ENCODE assay signal across 12 cellular contexts in genomic region chr20:38201356-38201755, GRCh38. TPM values are rescaled to one million over a fixed set of nuclear protein-coding genes. Genes with fewer than 3 reads are reported as not detected.
DNase-seq lines count a peak whose midpoint lies in the region; ATAC-seq and TF ChIP-seq lines count a peak whose summit lies in the region.
"Had no signal": no experiment of that assay in that cellular context is flagged by ENCODE, and none has a peak within 500 bp of the region (broad histone marks: within the 10 kb centered on the region; RNA-seq: fewer than 3 reads in every experiment).

No MANE protein-coding gene starts in this region.

- H3K4me1 ChIP-seq in transverse colon, result no peaks in the 10 kb centered on the region

- in situ Hi-C loops in transverse colon (cut with MboI; ENCODE audit: low pct_ligation_motif_present in 1 of 4, low pct_unique_long_range_greater_than_20kb in 1 of 4, low sequenced_read_pairs in 3 of 4), result no loop called here

- no peak overlapping the region for H3K27ac ChIP-seq in coronary artery
- H3K27ac ChIP-seq in transverse colon, result no peak overlapping the region
- H3K27ac ChIP-seq: esophagus squamous epithelium had no signal

- DNase-seq in AG20443 (ENCODE audit: low spot score), result peak; percentile 92
- peak; percentile 55 for DNase-seq in MV-4-11 (lab: John Stamatoyannopoulos, UW)
- DNase-seq in coronary artery (ENCODE audit: low spot score), result peak; percentile 72
- peak; percentile 88 for DNase-seq in mesenteric fat pad (ENCODE audit: low spot score)
- DNase-seq in putamen (ENCODE audit: low spot score), result no peak
- DNase-seq in stimulated activated effector memory CD8-positive, alpha-beta T cell treated with anti-CD3 and anti-CD28 coated beads, Interleukin-12 subunit alpha, Interleukin-12 subunit beta, amount 100 ng/mL, for 72 hours (ENCODE audit: low spot score in 2 of 2), result no peak
- no peak for DNase-seq in transverse colon
- DNase-seq in SHP77 treated with DMSO at 0.1 percent for 48 hours (lab: John Stamatoyannopoulos, UW), result no peak
- DNase-seq: esophagus squamous epithelium; NCI-H1092 treated with DMSO at 0.1 percent for 48 hours; stimulated activated naive CD8-positive, alpha-beta T cell treated with anti-CD3 and anti-CD28 coated beads, Interleukin-15, Interleukin-2, amounts not matched to agents 100 U/mL and 50 U/mL, for 24 hours had no signal

- TF ChIP-seq EP300 in transverse colon (IDR thresholded peaks at IDR 0.05; ENCODE audit: low read depth), result no peak

- TF ChIP-seq POLR2A in transverse colon (IDR thresholded peaks at IDR 0.05), result no peak

- intact Hi-C loops in transverse colon (cut with DNase I; ENCODE audit: low total_unique reads), result no loop called here

- H3K9me3 Mint-ChIP-seq in stimulated activated effector memory CD8-positive, alpha-beta T cell treated with anti-CD3 and anti-CD28 coated beads, Interleukin-12 subunit alpha, Interleukin-12 subunit beta, amount 100 ng/mL, for 72 hours, result no peaks in the 10 kb centered on the region

- TF ChIP-seq CTCF in coronary artery (IDR thresholded peaks at IDR 0.05) (no peak), transverse colon (IDR thresholded peaks at IDR 0.05) (no peak)

- WGBS in transverse colon (ENCODE audit: low coverage in 1 of 2), 2 donors, result 70% methylated on average over 6 of the region's 6 CpGs; no CpG with 5 or more reads in 1 of the 2 donors

- peaks cover 7% of the 10 kb centered on the region for H3K27me3 ChIP-seq in transverse colon

- no peak overlapping the region for H3K4me3 Mint-ChIP-seq in stimulated activated effector memory CD8-positive, alpha-beta T cell treated with anti-CD3 and anti-CD28 coated beads, Interleukin-12 subunit alpha, Interleukin-12 subunit beta, amount 100 ng/mL, for 72 hours
- H3K4me3 Mint-ChIP-seq: mesothelial cell of epicardium had no signal

- H3K4me3 ChIP-seq in coronary artery, result no peak overlapping the region
- H3K4me3 ChIP-seq in transverse colon, result no peak overlapping the region
- H3K4me3 ChIP-seq: esophagus squamous epithelium had no signal

- H3K4me1 Mint-ChIP-seq in stimulated activated effector memory CD8-positive, alpha-beta T cell treated with anti-CD3 and anti-CD28 coated beads, Interleukin-12 subunit alpha, Interleukin-12 subunit beta, amount 100 ng/mL, for 72 hours, result no peaks in the 10 kb centered on the region
- H3K4me1 Mint-ChIP-seq: mesothelial cell of epicardium had no signal

- no peaks in the 10 kb centered on the region for H3K36me3 ChIP-seq in transverse colon
- H3K36me3 ChIP-seq: esophagus squamous epithelium had no signal

- no peak overlapping the region for H3K27ac Mint-ChIP-seq in stimulated activated effector memory CD8-positive, alpha-beta T cell treated with anti-CD3 and anti-CD28 coated beads, Interleukin-12 subunit alpha, Interleukin-12 subunit beta, amount 100 ng/mL, for 72 hours
- H3K27ac Mint-ChIP-seq: mesothelial cell of epicardium had no signal

- H3K36me3 Mint-ChIP-seq in stimulated activated effector memory CD8-positive, alpha-beta T cell treated with anti-CD3 and anti-CD28 coated beads, Interleukin-12 subunit alpha, Interleukin-12 subunit beta, amount 100 ng/mL, for 72 hours, result no peaks in the 10 kb centered on the region
- H3K36me3 Mint-ChIP-seq: mesothelial cell of epicardium had no signal

- ATAC-seq in stimulated activated effector memory CD8-positive, alpha-beta T cell treated with anti-CD3 and anti-CD28 coated beads, Interleukin-12 subunit alpha, Interleukin-12 subunit beta, amount 100 ng/mL, for 72 hours, result no peak
- ATAC-seq: stimulated activated naive CD8-positive, alpha-beta T cell treated with anti-CD3 and anti-CD28 coated beads, Interleukin-15, Interleukin-2, amounts not matched to agents 100 U/mL and 50 U/mL, for 24 hours had no signal

- no peaks in the 10 kb centered on the region for H3K9me3 ChIP-seq in transverse colon
- H3K9me3 ChIP-seq: esophagus squamous epithelium had no signal

RNA-seq across cellular contexts. Expression of gene TGM2, which starts 36.3 kb away (rescaled TPM):
- 131 TPM for total RNA-seq in mesenteric fat pad
- 10 to 100 TPM; 14.2 to 52.0 (median 21.7) TPM for total RNA-seq in transverse colon

RNA-seq across cellular contexts. Expression of gene KIAA1755, which starts 59.2 kb away (rescaled TPM):
- total RNA-seq in mesenteric fat pad (5.6 TPM), transverse colon (10 to 100 TPM in 1 of 4 donors, 1 to 10 TPM in 3; 1.6 to 20.2 (median 3.7) TPM)

Comparison
In these comparisons a context has a peak if more than half of its experiments do, and no peak if none do; other contexts are left out.
1. DNase-seq: peak in AG20443 (single experiment), MV-4-11 (single experiment), coronary artery (single experiment) and mesenteric fat pad (single experiment); none in putamen (single experiment), stimulated activated effector memory CD8-positive, alpha-beta T cell treated with anti-CD3 and anti-CD28 coated beads, Interleukin-12 subunit alpha, Interleukin-12 subunit beta, amount 100 ng/mL, for 72 hours (0 of 2), transverse colon (single experiment) and SHP77 treated with DMSO at 0.1 percent for 48 hours (single experiment).